ENCODE assay signal across 8 cellular contexts in genomic region chr6:142945071-142945445, GRCh38. TPM values are rescaled to one million over a fixed set of nuclear protein-coding genes. Genes with fewer than 3 reads are reported as not detected.
DNase-seq lines count a peak whose midpoint lies in the region; ATAC-seq and TF ChIP-seq lines count a peak whose summit lies in the region.

TSS of gene HIVEP2 (minus strand) at chr6:142945176. CDS start at chr6:142774738, 170,438 bp downstream.

- no peaks in the 10 kb centered on the region for H3K27me3 Mint-ChIP-seq in activated T-helper 17 cell treated with anti-CD3 and anti-CD28 coated beads, Interleukin-2, amount 50 U/mL, for 72 hours
- H3K27me3 Mint-ChIP-seq in nephron (ENCODE audit: low read depth): peaks cover 6% of the 10 kb centered on the region
- H3K27me3 Mint-ChIP-seq in stimulated activated naive CD8-positive, alpha-beta T cell treated with anti-CD3 and anti-CD28 coated beads, Interleukin-15, amount 100 ng/mL, for 72 hours: no peaks in the 10 kb centered on the region

- H3K36me3 Mint-ChIP-seq in activated T-helper 17 cell treated with anti-CD3 and anti-CD28 coated beads, Interleukin-2, amount 50 U/mL, for 72 hours (ENCODE audit: low read depth): peaks cover 55% of the 10 kb centered on the region
- no peaks in the 10 kb centered on the region for H3K36me3 Mint-ChIP-seq in nephron (ENCODE audit: low read depth)

- peak; percentile 60 for DNase-seq in A172 (ENCODE audit: low spot score)
- DNase-seq in RPMI7951 (ENCODE audit: low read depth): peak; percentile 78
- peak; percentile 69 for DNase-seq in fibroblast of peridontal ligament (ENCODE audit: extremely low read depth)
- peak; percentile 81 to 92 for DNase-seq in stimulated activated naive CD8-positive, alpha-beta T cell treated with anti-CD3 and anti-CD28 coated beads, Interleukin-15, amount 100 ng/mL, for 72 hours

- no peaks in the 10 kb centered on the region for H3K9me3 Mint-ChIP-seq in activated T-helper 17 cell treated with anti-CD3 and anti-CD28 coated beads, Interleukin-2, amount 50 U/mL, for 72 hours
- no peaks in the 10 kb centered on the region for H3K9me3 Mint-ChIP-seq in nephron
- no peaks in the 10 kb centered on the region for H3K9me3 Mint-ChIP-seq in stimulated activated naive CD8-positive, alpha-beta T cell treated with anti-CD3 and anti-CD28 coated beads, Interleukin-15, amount 100 ng/mL, for 72 hours

- TF ChIP-seq CTCF in nephron (IDR thresholded peaks at IDR 0.05; ENCODE audit: unreplicated experiment in 3 of 3): no peak

- H3K4me1 Mint-ChIP-seq in activated T-helper 17 cell treated with anti-CD3 and anti-CD28 coated beads, Interleukin-2, amount 50 U/mL, for 72 hours: peaks cover 24% of the 10 kb centered on the region
- H3K4me1 Mint-ChIP-seq in nephron: peaks cover 35% of the 10 kb centered on the region
- H3K4me1 Mint-ChIP-seq in stimulated activated naive CD8-positive, alpha-beta T cell treated with anti-CD3 and anti-CD28 coated beads, Interleukin-15, amount 100 ng/mL, for 72 hours: peaks cover 48% of the 10 kb centered on the region

- ATAC-seq in GM18907 (IDR thresholded peaks at IDR 0.05; ENCODE audit: unreplicated experiment) (peak; percentile 28), HG03280 (IDR thresholded peaks at IDR 0.05; ENCODE audit: unreplicated experiment) (peak; percentile 22)
- peak; percentile 51 for ATAC-seq in activated T-helper 17 cell treated with anti-CD3 and anti-CD28 coated beads, Interleukin-2, amount 50 U/mL, for 72 hours (replicated peaks)
- peak; percentile 56 for ATAC-seq in stimulated activated naive CD8-positive, alpha-beta T cell treated with anti-CD3 and anti-CD28 coated beads, Interleukin-15, amount 100 ng/mL, for 72 hours

- peak within 1 kb of the TSS; percentile 90 for H3K4me3 Mint-ChIP-seq in activated T-helper 17 cell treated with anti-CD3 and anti-CD28 coated beads, Interleukin-2, amount 50 U/mL, for 72 hours
- H3K4me3 Mint-ChIP-seq in nephron: peak within 1 kb of the TSS; percentile 98 to 100 (median 99)
- H3K4me3 Mint-ChIP-seq in stimulated activated naive CD8-positive, alpha-beta T cell treated with anti-CD3 and anti-CD28 coated beads, Interleukin-15, amount 100 ng/mL, for 72 hours: peak within 1 kb of the TSS; percentile 84 to 98

- peak within 1 kb of the TSS; percentile 100 for H3K27ac Mint-ChIP-seq in activated T-helper 17 cell treated with anti-CD3 and anti-CD28 coated beads, Interleukin-2, amount 50 U/mL, for 72 hours
- peak within 1 kb of the TSS; percentile 97 to 98 (median 97) for H3K27ac Mint-ChIP-seq in nephron
- peak within 1 kb of the TSS; percentile 100 for H3K27ac Mint-ChIP-seq in stimulated activated naive CD8-positive, alpha-beta T cell treated with anti-CD3 and anti-CD28 coated beads, Interleukin-15, amount 100 ng/mL, for 72 hours

RNA-seq across cellular contexts. Expression of gene HIVEP2, which starts in this region (rescaled TPM):
- total RNA-seq in A172 (2014; rRNA removed; shearing (Covaris generic)): 3.4 and 5.6 TPM in 2 replicates
- total RNA-seq in RPMI7951 (2014; rRNA removed; shearing (Covaris generic)): 7.3 and 8.8 TPM in 2 replicates
- total RNA-seq in activated T-helper 17 cell treated with anti-CD3 and anti-CD28 coated beads, Interleukin-2, amount 50 U/mL, for 72 hours: 10 to 100 TPM; 33.0 to 53.5 TPM

Comparison
In these comparisons a context has a peak if more than half of its experiments do, and no peak if none do; other contexts are left out.
1. Peak in every context shown above with its lines: DNase-seq and ATAC-seq.